In genomic region chr10:33332183-33333031, GRCh38 we compare ENCODE assay signal across 1 cellular context.
TF ChIP-seq lines count a peak whose summit lies in the region.

No MANE protein-coding gene starts in this region.

TF ChIP-seq in neural cell, 6 proteins besides CTCF, POLR2A, EP300 and RAD21:
- TF ChIP-seq, protein P1, sequence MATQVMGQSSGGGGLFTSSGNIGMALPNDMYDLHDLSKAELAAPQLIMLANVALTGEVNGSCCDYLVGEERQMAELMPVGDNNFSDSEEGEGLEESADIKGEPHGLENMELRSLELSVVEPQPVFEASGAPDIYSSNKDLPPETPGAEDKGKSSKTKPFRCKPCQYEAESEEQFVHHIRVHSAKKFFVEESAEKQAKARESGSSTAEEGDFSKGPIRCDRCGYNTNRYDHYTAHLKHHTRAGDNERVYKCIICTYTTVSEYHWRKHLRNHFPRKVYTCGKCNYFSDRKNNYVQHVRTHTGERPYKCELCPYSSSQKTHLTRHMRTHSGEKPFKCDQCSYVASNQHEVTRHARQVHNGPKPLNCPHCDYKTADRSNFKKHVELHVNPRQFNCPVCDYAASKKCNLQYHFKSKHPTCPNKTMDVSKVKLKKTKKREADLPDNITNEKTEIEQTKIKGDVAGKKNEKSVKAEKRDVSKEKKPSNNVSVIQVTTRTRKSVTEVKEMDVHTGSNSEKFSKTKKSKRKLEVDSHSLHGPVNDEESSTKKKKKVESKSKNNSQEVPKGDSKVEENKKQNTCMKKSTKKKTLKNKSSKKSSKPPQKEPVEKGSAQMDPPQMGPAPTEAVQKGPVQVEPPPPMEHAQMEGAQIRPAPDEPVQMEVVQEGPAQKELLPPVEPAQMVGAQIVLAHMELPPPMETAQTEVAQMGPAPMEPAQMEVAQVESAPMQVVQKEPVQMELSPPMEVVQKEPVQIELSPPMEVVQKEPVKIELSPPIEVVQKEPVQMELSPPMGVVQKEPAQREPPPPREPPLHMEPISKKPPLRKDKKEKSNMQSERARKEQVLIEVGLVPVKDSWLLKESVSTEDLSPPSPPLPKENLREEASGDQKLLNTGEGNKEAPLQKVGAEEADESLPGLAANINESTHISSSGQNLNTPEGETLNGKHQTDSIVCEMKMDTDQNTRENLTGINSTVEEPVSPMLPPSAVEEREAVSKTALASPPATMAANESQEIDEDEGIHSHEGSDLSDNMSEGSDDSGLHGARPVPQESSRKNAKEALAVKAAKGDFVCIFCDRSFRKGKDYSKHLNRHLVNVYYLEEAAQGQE (IDR thresholded peaks at IDR 0.05; ENCODE audit: borderline replicate concordance): peak; percentile 27
- TF ChIP-seq TAF1 (IDR thresholded peaks at IDR 0.05; ENCODE audit: low read depth): no peak
